8 cellular contexts compared by ENCODE assay signal in genomic region chr20:49283703-49284625, GRCh38. TPM values are rescaled to one million over a fixed set of nuclear protein-coding genes. Genes with fewer than 3 reads are reported as not detected.
DNase-seq lines count a peak whose midpoint lies in the region; ATAC-seq and TF ChIP-seq lines count a peak whose summit lies in the region.

No MANE protein-coding gene starts in this region.

- no peaks in the 10 kb centered on the region for H3K27me3 ChIP-seq in HUES48 (ENCODE audit: control insufficient read depth, insufficient read depth, low read length)
- no peaks in the 10 kb centered on the region for H3K27me3 ChIP-seq in lower lobe of right lung (ENCODE audit: low read depth)

- H3K4me3 ChIP-seq in HUES48 (ENCODE audit: low read depth, low read length) = peak overlapping the region; percentile 93
- no peak overlapping the region for H3K4me3 ChIP-seq in lower lobe of right lung

- peak overlapping the region; percentile 98 for H3K4me3 Mint-ChIP-seq in activated naive CD8-positive, alpha-beta T cell
- H3K4me3 Mint-ChIP-seq in mesothelial cell of epicardium = peak overlapping the region; percentile 25

- H3K27me3 Mint-ChIP-seq in activated naive CD8-positive, alpha-beta T cell = no peaks in the 10 kb centered on the region
- no peaks in the 10 kb centered on the region for H3K27me3 Mint-ChIP-seq in mesothelial cell of epicardium (ENCODE audit: low read depth)

- intact Hi-C loops in lower lobe of right lung (cut with DNase I) = no loop called here

- H3K36me3 ChIP-seq in HUES48 (ENCODE audit: control insufficient read depth, insufficient read depth, low read length) (peaks cover 99% of the 10 kb centered on the region), lower lobe of right lung (peaks cover 97% of the 10 kb centered on the region)

- peaks cover 81% of the 10 kb centered on the region for H3K4me1 Mint-ChIP-seq in activated naive CD8-positive, alpha-beta T cell (ENCODE audit: low read depth)
- H3K4me1 Mint-ChIP-seq in mesothelial cell of epicardium = peaks cover 65% of the 10 kb centered on the region

- H3K36me3 Mint-ChIP-seq in activated naive CD8-positive, alpha-beta T cell = peaks cover 93% of the 10 kb centered on the region
- H3K36me3 Mint-ChIP-seq in mesothelial cell of epicardium = peaks cover 99% of the 10 kb centered on the region

- H3K4me1 ChIP-seq in HUES48 (ENCODE audit: control insufficient read depth, insufficient read depth, low read length) = peaks cover 39% of the 10 kb centered on the region
- peaks cover 56% of the 10 kb centered on the region for H3K4me1 ChIP-seq in lower lobe of right lung

- H3K27ac Mint-ChIP-seq in activated naive CD8-positive, alpha-beta T cell = peak overlapping the region; percentile 99
- H3K27ac Mint-ChIP-seq in mesothelial cell of epicardium = peak overlapping the region; percentile 2

- in situ Hi-C loops in Caki2 (cut with HindIII; ENCODE audit: low pct_unique_long_range_greater_than_20kb, low sequenced_read_pairs) = no loop called here

- H3K27ac ChIP-seq in HUES48 (ENCODE audit: low read depth, low read length) (peak overlapping the region; percentile 98), lower lobe of right lung (no peak overlapping the region)

- DNase-seq in Caki2 (ENCODE audit: low read depth) = peak; percentile 25
- DNase-seq in mesothelial cell of epicardium (ENCODE audit: low spot score in 2 of 2, unreplicated experiment in 2 of 2) = no peak
- DNase-seq in lower lobe of right lung = no peak
- no peak for DNase-seq in C1 segment of cervical spinal cord (lab: John Stamatoyannopoulos, UW)
- no peak for DNase-seq in occipital lobe (lab: John Stamatoyannopoulos, UW)

- H3K9me3 Mint-ChIP-seq in activated naive CD8-positive, alpha-beta T cell (ENCODE audit: low read depth) = peaks cover 22% of the 10 kb centered on the region
- H3K9me3 Mint-ChIP-seq in mesothelial cell of epicardium = peaks cover 67% of the 10 kb centered on the region

- no peak for ATAC-seq in lower lobe of right lung
- no peak for ATAC-seq in HG02678 (IDR thresholded peaks at IDR 0.05; ENCODE audit: unreplicated experiment)

- TF ChIP-seq CTCF in mesothelial cell of epicardium (IDR thresholded peaks at IDR 0.05; ENCODE audit: unreplicated experiment) = no peak
- no peak for TF ChIP-seq CTCF in lower lobe of right lung (IDR thresholded peaks at IDR 0.05)

- 0 out of 2 replicates have a peak, but pooled peaks cover 7% of the 10 kb centered on the region for H3K9me3 ChIP-seq in HUES48 (ENCODE audit: control insufficient read depth, insufficient read depth, low read length)
- peaks cover 47% of the 10 kb centered on the region for H3K9me3 ChIP-seq in lower lobe of right lung

- peak overlapping the region; percentile 99 for H3K9ac ChIP-seq in HUES48 (ENCODE audit: low read depth, low read length)

RNA-seq across cellular contexts. Expression of gene ZNFX1, which starts 6.1 kb away (rescaled TPM):
- 13.3 and 13.4 TPM in 2 replicates for total RNA-seq in Caki2 (2014; rRNA removed; shearing (Covaris generic); ENCODE audit: low replicate concordance)
- total RNA-seq in mesothelial cell of epicardium (15.5 to 16.8 TPM (median 15.9 TPM) in 3 replicates), lower lobe of right lung (53.9 TPM), occipital lobe (14.0 TPM)
